ENCODE assay signal across 9 cellular contexts in the genomic region with DNA sequence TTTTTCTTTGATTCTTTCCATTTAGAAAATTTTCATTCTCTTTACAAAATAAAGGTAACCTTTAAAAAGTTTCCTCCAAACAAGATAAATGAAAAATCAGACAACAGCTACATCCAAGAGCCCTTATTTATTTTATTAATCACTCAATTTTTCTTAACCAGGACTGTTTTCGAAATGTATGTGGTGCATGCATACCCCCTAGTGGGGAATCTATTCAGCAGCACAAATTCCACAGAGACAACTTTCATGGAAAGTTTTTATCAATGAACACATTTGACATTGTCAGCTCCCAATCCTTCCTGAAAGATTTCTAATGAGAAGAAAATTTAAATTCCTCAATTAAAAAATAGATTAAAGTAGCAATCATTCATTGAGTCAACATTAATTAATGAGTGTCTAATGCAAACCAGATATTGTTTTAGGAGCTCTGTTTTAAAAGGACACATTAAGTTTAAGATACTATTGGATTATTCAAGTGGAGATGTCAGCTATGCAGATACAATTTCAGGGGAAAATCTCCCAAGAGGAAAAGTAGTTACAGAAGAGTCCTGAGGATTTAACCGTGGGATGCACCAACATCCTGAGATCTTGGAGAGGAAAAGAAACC. TPM values are rescaled to one million over a fixed set of nuclear protein-coding genes. Genes with fewer than 3 reads are reported as not detected.
A peak's percentile ranks its signal among the peaks of the same experiment; 100 is the strongest.
DNase-seq lines count a peak whose midpoint lies in the region; ATAC-seq and TF ChIP-seq lines count a peak whose summit lies in the region.
"Had no signal": no experiment of that assay in that cellular context is flagged by ENCODE, and none has a peak within 500 bp of the region (broad histone marks: within the 10 kb centered on the region; RNA-seq: fewer than 3 reads in every experiment).

No MANE protein-coding gene starts in this region.

- H3K4me3 Mint-ChIP-seq in effector memory CD8-positive, alpha-beta T cell: no peak overlapping the region
- H3K4me3 Mint-ChIP-seq: naive thymus-derived CD8-positive, alpha-beta T cell had no signal

- H3K27me3 Mint-ChIP-seq in effector memory CD8-positive, alpha-beta T cell: peaks cover 38 to 43% of the 10 kb centered on the region in 2 donors

- H3K9me3 ChIP-seq in parathyroid adenoma (ENCODE audit: control insufficient read depth, low read length): no peaks in the 10 kb centered on the region

- no peaks in the 10 kb centered on the region for H3K36me3 Mint-ChIP-seq in effector memory CD8-positive, alpha-beta T cell (ENCODE audit: insufficient read depth)
- H3K36me3 Mint-ChIP-seq: naive thymus-derived CD8-positive, alpha-beta T cell had no signal

- DNase-seq in GM10266 (ENCODE audit: extremely low spot score) (no peak), MV-4-11 (lab: John Stamatoyannopoulos, UW) (peak; percentile 32), dorsolateral prefrontal cortex (no peak), mucosa of gallbladder (ENCODE audit: low spot score) (no peak)
- DNase-seq in effector memory CD8-positive, alpha-beta T cell: no peak
- DNase-seq in stimulated activated CD4-positive, alpha-beta T cell treated with anti-CD3 and anti-CD28 coated beads, Interleukin-4, amount 100 ng/mL, for 1 hour: no peak

- H3K27ac Mint-ChIP-seq in effector memory CD8-positive, alpha-beta T cell: no peak overlapping the region

- no peak overlapping the region for H3K27ac ChIP-seq in dorsolateral prefrontal cortex
- H3K27ac ChIP-seq in parathyroid adenoma: no peak overlapping the region

- no peak overlapping the region for H3K9ac ChIP-seq in parathyroid adenoma

- no peak overlapping the region for H2AFZ ChIP-seq in parathyroid adenoma

- H3K4me1 ChIP-seq in parathyroid adenoma: peaks cover 5% of the 10 kb centered on the region

- H3K4me3 ChIP-seq in dorsolateral prefrontal cortex: no peak overlapping the region
- no peak overlapping the region for H3K4me3 ChIP-seq in parathyroid adenoma (ENCODE audit: low read depth, low read length)

- intact Hi-C loops in dorsolateral prefrontal cortex (cut with DNase I): loop anchor here (5.0 to 10.0 kb wide), 2 partner anchors 111 to 1068 kb away; no protein-coding TSS in a partner anchor

- H3K4me1 Mint-ChIP-seq in effector memory CD8-positive, alpha-beta T cell (ENCODE audit: low read depth in 2 of 2): peaks cover 4% of the 10 kb centered on the region in 2 donors

- H3K9me3 Mint-ChIP-seq in effector memory CD8-positive, alpha-beta T cell: no peaks in the 10 kb centered on the region
- H3K9me3 Mint-ChIP-seq: naive thymus-derived CD8-positive, alpha-beta T cell had no signal

- H3K4me2 ChIP-seq in parathyroid adenoma (ENCODE audit: low read length): no peak overlapping the region

- ATAC-seq in HG02840 (IDR thresholded peaks at IDR 0.05; ENCODE audit: low FRiP score, unreplicated experiment): no peak
- ATAC-seq in effector memory CD8-positive, alpha-beta T cell (replicated peaks): no peak
- ATAC-seq: naive thymus-derived CD8-positive, alpha-beta T cell had no signal

- no peaks in the 10 kb centered on the region for H3K79me2 ChIP-seq in parathyroid adenoma

- H3K27me3 ChIP-seq in dorsolateral prefrontal cortex (peaks cover 0 to 13% (median 0%) of the 10 kb centered on the region in 45 donors), parathyroid adenoma (ENCODE audit: control insufficient read depth, insufficient read depth, low read length) (no peaks in the 10 kb centered on the region)

- no peaks in the 10 kb centered on the region for H3K36me3 ChIP-seq in parathyroid adenoma (ENCODE audit: control insufficient read depth, insufficient read depth, low read length)

- TF ChIP-seq CTCF in GM10266 (IDR thresholded peaks at IDR 0.05; ENCODE audit: control insufficient read depth, insufficient read depth, low read depth, missing control alignments) (peak; percentile 54), dorsolateral prefrontal cortex (IDR thresholded peaks at IDR 0.05 in 54 of 56, conservative IDR thresholded peaks at IDR 0.05 in 2 of 56; ENCODE audit: low read depth in 1 of 56, partially characterized antibody in 56 of 56) (peak; percentile 51 to 85 (median 70)), parathyroid adenoma (IDR thresholded peaks at IDR 0.05) (peak; percentile 78)

RNA-seq across cellular contexts. Expression of gene HTR7, which starts 5.2 kb away (rescaled TPM):
- total RNA-seq in dorsolateral prefrontal cortex (1 to 10 TPM in 107 of 120 experiments, under 1 TPM in 13; 0.39 to 3.2 (median 1.6) TPM), mucosa of gallbladder (1.2 TPM)
- total RNA-seq: naive thymus-derived CD8-positive, alpha-beta T cell had no signal

RNA-seq across cellular contexts. Expression of gene RPP30, which starts 8.8 kb away (rescaled TPM):
- total RNA-seq in dorsolateral prefrontal cortex (10 to 100 TPM; 20.3 to 46.7 (median 34.9) TPM), mucosa of gallbladder (24.7 TPM)

RNA-seq across cellular contexts. Expression of gene ANKRD1, which starts 57.9 kb away (rescaled TPM):
- total RNA-seq in dorsolateral prefrontal cortex (under 1 TPM in 9 of 120 experiments, not detected in 111; 0.23 to 0.58 (median 0.25) TPM), mucosa of gallbladder (0.09 TPM)
- total RNA-seq: naive thymus-derived CD8-positive, alpha-beta T cell had no signal
